ENCODE assay signal across 9 cellular contexts in genomic region chr10:60403168-60403873, GRCh38. TPM values are rescaled to one million over a fixed set of nuclear protein-coding genes. Genes with fewer than 3 reads are reported as not detected.
"Had no signal": no experiment of that assay in that cellular context is flagged by ENCODE, and none has a peak within 500 bp of the region (broad histone marks: within the 10 kb centered on the region; RNA-seq: fewer than 3 reads in every experiment).

No MANE protein-coding gene starts in this region.

- DNase-seq: H7, HFFc6, IMR-90 had no signal

- H3K27ac ChIP-seq: HL-60 had no signal

- H3K4me3 Mint-ChIP-seq: GM23338, HFFc6 had no signal

- H3K36me3 ChIP-seq: HAP-1 had no signal

- H3K27ac Mint-ChIP-seq: GM23338, HFFc6 had no signal

- ATAC-seq: GM23338, HCT116, K562 had no signal

- H3K4me3 ChIP-seq: GM23338, HAP-1, K562 had no signal

- H3K4me1 ChIP-seq: HAP-1 had no signal

- H3K9me3 Mint-ChIP-seq: GM23338 had no signal

- FAIRE-seq: H1, K562 had no signal

RNA-seq across cellular contexts. Expression of gene ANK3, which starts 13.6 kb away (rescaled TPM):
- total RNA-seq: HFFc6 had no signal
